In the genomic region with DNA sequence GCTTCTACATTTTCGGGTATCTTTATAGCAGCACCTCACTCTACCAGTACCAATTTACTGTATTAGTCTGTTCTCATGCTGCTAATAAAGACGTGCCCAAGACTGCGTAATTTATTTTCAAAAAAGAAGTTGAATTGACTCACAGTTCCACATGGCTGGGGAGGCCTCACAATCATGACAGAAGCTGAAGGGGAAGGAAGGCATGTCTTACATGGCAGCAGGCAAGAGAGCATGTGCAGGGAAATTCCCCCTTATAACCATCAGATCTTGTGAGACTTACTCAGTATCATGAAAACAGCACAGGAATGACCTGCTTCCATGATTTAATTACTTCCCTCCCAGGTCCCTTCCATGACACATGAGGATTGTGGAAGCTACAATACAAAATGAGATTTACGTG, we compare ENCODE assay signal across 28 cellular contexts.
"Had no signal": no experiment of that assay in that cellular context is flagged by ENCODE, and none has a peak within 500 bp of the region (broad histone marks: within the 10 kb centered on the region; RNA-seq: fewer than 3 reads in every experiment).

No MANE protein-coding gene starts in this region.

- H3K79me2 ChIP-seq: parathyroid adenoma had no signal

- H3K27ac ChIP-seq: coronary artery, gastrocnemius medialis, heart right ventricle, lower lobe of right lung, neural progenitor cell, parathyroid adenoma, right atrium auricular region, sigmoid colon, suprapubic skin, transverse colon, vagina had no signal

- H3K9ac ChIP-seq: neural progenitor cell, parathyroid adenoma had no signal

- H3K4me3 Mint-ChIP-seq: effector memory CD8-positive, alpha-beta T cell; immature natural killer cell; mesothelial cell of epicardium; naive thymus-derived CD4-positive, alpha-beta T cell; nephron; neural progenitor cell; stimulated activated effector memory CD8-positive, alpha-beta T cell treated with anti-CD3 and anti-CD28 coated beads, Interleukin-12 subunit alpha, Interleukin-12 subunit beta, amount 100 ng/mL, for 72 hours; stimulated activated naive CD8-positive, alpha-beta T cell treated with anti-CD3 and anti-CD28 coated beads, Interleukin-15, amount 100 ng/mL, for 72 hours had no signal

- ATAC-seq: effector memory CD8-positive, alpha-beta T cell; gastrocnemius medialis; heart right ventricle; left ventricle myocardium superior; lower lobe of right lung; mucosa of descending colon; naive thymus-derived CD4-positive, alpha-beta T cell; stimulated activated effector memory CD8-positive, alpha-beta T cell treated with anti-CD3 and anti-CD28 coated beads, Interleukin-12 subunit alpha, Interleukin-12 subunit beta, amount 100 ng/mL, for 72 hours; stimulated activated naive CD8-positive, alpha-beta T cell treated with anti-CD3 and anti-CD28 coated beads, Interleukin-15, amount 100 ng/mL, for 72 hours had no signal

- H3K4me1 ChIP-seq: gastrocnemius medialis, heart right ventricle, lower lobe of right lung, neural progenitor cell, parathyroid adenoma, right atrium auricular region, sigmoid colon, transverse colon, vagina had no signal

- H3K27ac Mint-ChIP-seq: effector memory CD8-positive, alpha-beta T cell; immature natural killer cell; mesothelial cell of epicardium; naive thymus-derived CD4-positive, alpha-beta T cell; nephron; neural progenitor cell; progenitor cell of endocrine pancreas; stimulated activated effector memory CD8-positive, alpha-beta T cell treated with anti-CD3 and anti-CD28 coated beads, Interleukin-12 subunit alpha, Interleukin-12 subunit beta, amount 100 ng/mL, for 72 hours; stimulated activated naive CD8-positive, alpha-beta T cell treated with anti-CD3 and anti-CD28 coated beads, Interleukin-15, amount 100 ng/mL, for 72 hours had no signal

- H2AFZ ChIP-seq: neural progenitor cell, parathyroid adenoma had no signal

- H3K36me3 Mint-ChIP-seq: mesothelial cell of epicardium; naive thymus-derived CD4-positive, alpha-beta T cell; neural progenitor cell; stimulated activated effector memory CD8-positive, alpha-beta T cell treated with anti-CD3 and anti-CD28 coated beads, Interleukin-12 subunit alpha, Interleukin-12 subunit beta, amount 100 ng/mL, for 72 hours had no signal

- H3K36me3 ChIP-seq: gastrocnemius medialis, heart right ventricle, lower lobe of right lung, neural progenitor cell, right atrium auricular region, sigmoid colon, suprapubic skin, transverse colon, vagina had no signal

- H3K4me3 ChIP-seq: coronary artery, gastrocnemius medialis, heart right ventricle, lower lobe of right lung, mucosa of descending colon, neural progenitor cell, right atrium auricular region, sigmoid colon, suprapubic skin, transverse colon, vagina had no signal

- H3K9me3 Mint-ChIP-seq: effector memory CD8-positive, alpha-beta T cell; neural progenitor cell; stimulated activated effector memory CD8-positive, alpha-beta T cell treated with anti-CD3 and anti-CD28 coated beads, Interleukin-12 subunit alpha, Interleukin-12 subunit beta, amount 100 ng/mL, for 72 hours had no signal

- H3K4me2 ChIP-seq: neural progenitor cell had no signal

- H3K9me3 ChIP-seq: gastrocnemius medialis, heart right ventricle, lower lobe of right lung, mucosa of descending colon, right atrium auricular region, sigmoid colon, suprapubic skin, transverse colon, vagina had no signal

- H3K27me3 Mint-ChIP-seq: effector memory CD8-positive, alpha-beta T cell; progenitor cell of endocrine pancreas; stimulated activated naive CD8-positive, alpha-beta T cell treated with anti-CD3 and anti-CD28 coated beads, Interleukin-15, amount 100 ng/mL, for 72 hours had no signal

- H3K27me3 ChIP-seq: gastrocnemius medialis, heart right ventricle, neural progenitor cell, right atrium auricular region, sigmoid colon, suprapubic skin, transverse colon, vagina had no signal

- H3K4me1 Mint-ChIP-seq: immature natural killer cell; stimulated activated effector memory CD8-positive, alpha-beta T cell treated with anti-CD3 and anti-CD28 coated beads, Interleukin-12 subunit alpha, Interleukin-12 subunit beta, amount 100 ng/mL, for 72 hours; stimulated activated naive CD8-positive, alpha-beta T cell treated with anti-CD3 and anti-CD28 coated beads, Interleukin-15, amount 100 ng/mL, for 72 hours had no signal

- DNase-seq: effector memory CD8-positive, alpha-beta T cell; foreskin fibroblast; gastrocnemius medialis; heart right ventricle; hippocampal formation; immature natural killer cell; islet precursor cell; kidney glomerular epithelial cell; left ventricle myocardium superior; lower lobe of right lung; mesenchymal stem cell; mucosa of descending colon; naive thymus-derived CD4-positive, alpha-beta T cell; sigmoid colon; stimulated activated CD4-positive, alpha-beta T cell treated with anti-CD3 and anti-CD28 coated beads, Interleukin-2, amount 100 ng/mL, for 24 hours; stimulated activated CD4-positive, alpha-beta T cell treated with anti-CD3 and anti-CD28 coated beads, Interleukin-4, amount 100 ng/mL, for 24 hours; stimulated activated naive CD8-positive, alpha-beta T cell treated with anti-CD3 and anti-CD28 coated beads, Interleukin-15, amount 100 ng/mL, for 72 hours; transverse colon had no signal
